Comparison of ENCODE assay signal across 12 cellular contexts in genomic region chr3:78670087-78670486, GRCh38.
"Had no signal": no experiment of that assay in that cellular context is flagged by ENCODE, and none has a peak within 500 bp of the region (broad histone marks: within the 10 kb centered on the region; RNA-seq: fewer than 3 reads in every experiment).

No MANE protein-coding gene starts in this region.

- DNase-seq: activated CD4-positive, alpha-beta T cell treated with anti-CD3 and anti-CD28 coated beads for 4 hours; activated CD8-positive, alpha-beta memory T cell treated with anti-CD3 and anti-CD28 coated beads, Interleukin-2, amount 50 U/mL, for 48 hours; activated CD8-positive, alpha-beta T cell treated with anti-CD3 and anti-CD28 coated beads, Interleukin-2, amount 10 ng/mL, durations not matched to agents 7 days and 5 days; cortex of kidney; mucosa of descending colon; natural killer cell; small intestine; T1000; thyroid gland; uterus; WERI-Rb-1 had no signal

- H3K4me3 Mint-ChIP-seq: activated CD8-positive, alpha-beta T cell treated with anti-CD3 and anti-CD28 coated beads, Interleukin-2, amount 10 ng/mL, durations not matched to agents 7 days and 5 days; natural killer cell had no signal

- H3K36me3 Mint-ChIP-seq: natural killer cell had no signal

- H3K4me1 Mint-ChIP-seq: natural killer cell had no signal

- ATAC-seq: activated CD8-positive, alpha-beta T cell treated with anti-CD3 and anti-CD28 coated beads, Interleukin-2, amount 10 ng/mL, durations not matched to agents 7 days and 5 days; mucosa of descending colon; natural killer cell had no signal

- H3K4me3 ChIP-seq: mucosa of descending colon, right atrium auricular region, thyroid gland, uterus had no signal

- H3K27ac Mint-ChIP-seq: activated CD8-positive, alpha-beta T cell treated with anti-CD3 and anti-CD28 coated beads, Interleukin-2, amount 10 ng/mL, durations not matched to agents 7 days and 5 days; natural killer cell had no signal

- H3K4me1 ChIP-seq: right atrium auricular region, thyroid gland, uterus had no signal

- H3K36me3 ChIP-seq: right atrium auricular region, thyroid gland, uterus had no signal

- H3K27ac ChIP-seq: right atrium auricular region, thyroid gland, uterus, WERI-Rb-1 had no signal

- H3K27me3 ChIP-seq: right atrium auricular region, thyroid gland, uterus had no signal

- H3K9me3 ChIP-seq: mucosa of descending colon, right atrium auricular region, thyroid gland, uterus had no signal
